Comparison of ENCODE assay signal across 8 cellular contexts in genomic region chr16:87765776-87766484, GRCh38. TPM values are rescaled to one million over a fixed set of nuclear protein-coding genes. Genes with fewer than 3 reads are reported as not detected.
DNase-seq lines count a peak whose midpoint lies in the region; ATAC-seq and TF ChIP-seq lines count a peak whose summit lies in the region.

Gene KLHDC4 (minus strand): TSS chr16:87765986. CDS start chr16:87765890, 96 bp downstream.

- H3K9ac ChIP-seq in KMS-11, result peak within 1 kb of the TSS; percentile 80

- TF ChIP-seq CTCF in KMS-11 (conservative IDR thresholded peaks at IDR 0.05; ENCODE audit: low read depth, low read length), result no peak

- peak within 1 kb of the TSS; percentile 95 for H3K4me2 ChIP-seq in KMS-11

- H2AFZ ChIP-seq in KMS-11 (ENCODE audit: low read depth) (peak within 1 kb of the TSS; percentile 90), neuron (ENCODE audit: low read depth, low read length) (peak within 1 kb of the TSS; percentile 80)

- no peaks in the 10 kb centered on the region for H4K20me1 ChIP-seq in KMS-11 (ENCODE audit: insufficient read depth)

- in situ Hi-C loops in SK-MEL-5 (cut with HindIII; ENCODE audit: low pct_unique_long_range_greater_than_20kb, low sequenced_read_pairs), result no loop called here

- H3K9me3 ChIP-seq in neuron (ENCODE audit: low read length), result no peaks in the 10 kb centered on the region

- ATAC-seq in GM21529 (IDR thresholded peaks at IDR 0.05; ENCODE audit: unreplicated experiment), result peak; percentile 81

- peak; percentile 78 for DNase-seq in DMS114 treated with DMSO at 0.1 percent for 48 hours (lab: John Stamatoyannopoulos, UW; ENCODE audit: unreplicated experiment)
- DNase-seq in SK-MEL-5 (ENCODE audit: low read depth, low spot score), result peak; percentile 81
- DNase-seq in activated naive CD4-positive, alpha-beta T cell (lab: John Stamatoyannopoulos, UW), result peak; percentile 69 to 85 (median 76)
- DNase-seq in foreskin melanocyte, result peak; percentile 72
- peak; percentile 77 for DNase-seq in stromal cell of bone marrow (ENCODE audit: low read depth)

- H3K4me3 ChIP-seq in KMS-11 (IDR thresholded peaks at IDR 0.05; ENCODE audit: insufficient read depth, low read depth, low read length) (no peak within 1 kb of the TSS), neuron (ENCODE audit: low read length) (peak within 1 kb of the TSS; percentile 90)

- H3K36me3 ChIP-seq in KMS-11 (ENCODE audit: insufficient read depth) (peaks cover 5% of the 10 kb centered on the region; the same call in 1 of the 2 replicates), neuron (ENCODE audit: insufficient read depth, low read length) (peaks cover 32% of the 10 kb centered on the region)

- peaks cover 46% of the 10 kb centered on the region for H3K4me1 ChIP-seq in KMS-11 (ENCODE audit: low read depth, poor library complexity, severe bottlenecking)
- H3K4me1 ChIP-seq in neuron (ENCODE audit: insufficient read depth, low read length), result peaks cover 7% of the 10 kb centered on the region

- peak within 1 kb of the TSS; percentile 66 for H3K27ac ChIP-seq in KMS-11

- H3K79me2 ChIP-seq in KMS-11 (ENCODE audit: insufficient read depth, low read depth), result peaks cover 40% of the 10 kb centered on the region

- no peaks in the 10 kb centered on the region for H3K27me3 ChIP-seq in KMS-11 (ENCODE audit: insufficient read depth, low read depth)
- H3K27me3 ChIP-seq in neuron (ENCODE audit: insufficient read depth, low read length), result no peaks in the 10 kb centered on the region

RNA-seq across cellular contexts. Expression of gene KLHDC4, which starts in this region (rescaled TPM):
- 25.3 and 26.4 TPM in 2 replicates for total RNA-seq in SK-MEL-5 (2014; rRNA removed; shearing (Covaris generic))
- 17.7 and 18.3 TPM in 2 replicates for polyA plus RNA-seq in SK-MEL-5 (2015; cell fraction: cytosol; rRNA removed)
- polyA plus RNA-seq in SK-MEL-5 (2015; cell fraction: nucleus; rRNA removed), result 76.6 and 131 TPM in 2 replicates
